8 cellular contexts compared by ENCODE assay signal in the genomic region with DNA sequence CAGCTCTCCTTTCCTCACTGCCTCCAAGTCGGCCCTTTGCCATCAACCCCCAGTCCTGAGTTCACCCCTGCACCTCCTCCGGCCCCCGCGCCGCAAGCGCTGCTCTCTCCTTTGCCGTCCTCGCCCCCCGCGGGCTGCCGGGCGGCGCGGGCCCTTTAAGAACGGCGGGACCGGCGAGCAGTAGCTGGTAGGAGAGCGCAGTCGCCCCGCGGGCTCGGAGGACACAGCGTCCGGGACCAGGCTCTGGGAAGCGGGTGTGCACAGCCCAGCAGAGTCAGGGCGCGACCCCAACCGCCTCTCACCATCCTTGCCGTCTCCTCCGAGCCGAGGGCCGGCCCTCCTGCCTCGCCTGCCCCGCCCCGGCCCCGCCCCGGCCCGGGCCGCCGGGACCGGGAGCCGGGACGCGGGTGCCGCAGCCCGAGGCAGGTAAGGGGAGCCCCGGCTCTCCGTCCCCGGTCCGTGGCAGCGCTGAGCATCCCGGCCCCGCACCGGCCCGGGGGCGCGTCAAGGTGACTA. TPM values are rescaled to one million over a fixed set of nuclear protein-coding genes. Genes with fewer than 3 reads are reported as not detected.
DNase-seq lines count a peak whose midpoint lies in the region; ATAC-seq and TF ChIP-seq lines count a peak whose summit lies in the region.

Gene ABCG4, plus strand, starts transcription at position 198 of the 516 bp plus-strand sequence. CDS start 914 bp downstream, outside the sequence.

- in situ Hi-C loops in astrocyte of the spinal cord (cut with HindIII; ENCODE audit: low sequenced_read_pairs), result no loop called here

- peak within 1 kb of the TSS; percentile 47 for H3K4me3 ChIP-seq in astrocyte of the spinal cord (ENCODE audit: low read depth, low read length)

- no peak for ATAC-seq in GM21423 (IDR thresholded peaks at IDR 0.05; ENCODE audit: unreplicated experiment)

- peak; percentile 26 for DNase-seq in ELF-1 (ENCODE audit: low read depth, low spot score)
- peak; percentile 67 for DNase-seq in NCI-H69 (lab: John Stamatoyannopoulos, UW)
- no peak for DNase-seq in astrocyte of the spinal cord (ENCODE audit: low read depth, low spot score)
- peak; percentile 45 for DNase-seq in iPS-NIHi7 (ENCODE audit: extremely low spot score)
- peak; percentile 31 for DNase-seq in stimulated activated CD4-positive, alpha-beta T cell treated with anti-CD3 and anti-CD28 coated beads, Interleukin-4, amount 100 ng/mL, for 1 hour
- no peak for DNase-seq in putamen (ENCODE audit: low spot score)
- DNase-seq in A172 (ENCODE audit: low spot score), result no peak

- TF ChIP-seq CTCF in astrocyte of the spinal cord (IDR thresholded peaks at IDR 0.05; ENCODE audit: low read depth, low read length), result no peak

RNA-seq across cellular contexts. Expression of gene ABCG4, which starts in this region (rescaled TPM):
- total RNA-seq in A172 (2014; rRNA removed; shearing (Covaris generic)), result 0.05 TPM in 1 of 2 replicates, not detected in the other

Comparison
In these comparisons a context has a peak if more than half of its experiments do, and no peak if none do; other contexts are left out.
1. DNase-seq: peak in ELF-1 (single experiment), NCI-H69 (single experiment), iPS-NIHi7 (single experiment) and stimulated activated CD4-positive, alpha-beta T cell treated with anti-CD3 and anti-CD28 coated beads, Interleukin-4, amount 100 ng/mL, for 1 hour (single experiment); none in astrocyte of the spinal cord (single experiment), putamen (single experiment) and A172 (single experiment).